In genomic region chrX:48540480-48540879, GRCh38 we compare ENCODE assay signal across 6 cellular contexts. TPM values are rescaled to one million over a fixed set of nuclear protein-coding genes. Genes with fewer than 3 reads are reported as not detected.
DNase-seq lines count a peak whose midpoint lies in the region; ATAC-seq and TF ChIP-seq lines count a peak whose summit lies in the region.

No MANE protein-coding gene starts in this region.

- H3K27ac ChIP-seq in SK-N-SH (ENCODE audit: low read depth in 2 of 2, low read length in 1 of 2), result no peak overlapping the region

- no peak for TF ChIP-seq RAD21 in SK-N-SH (IDR thresholded peaks at IDR 0.05; ENCODE audit: low read length)

- no peak overlapping the region for H2AFZ ChIP-seq in SK-N-SH (ENCODE audit: low read depth)

- H3K4me1 Mint-ChIP-seq in stimulated activated naive B cell treated with anti-CD40 and anti-IgM and Interleukin-4, amounts not matched to agents 10 μg/mL and 1 μg/mL and 100 μg/mL, for 72 hours, result peaks cover 12 to 20% of the 10 kb centered on the region in 2 donors

- no peaks in the 10 kb centered on the region for H3K9me3 ChIP-seq in SK-N-SH
- no peaks in the 10 kb centered on the region for H3K9me3 ChIP-seq in endocrine pancreas (ENCODE audit: control insufficient read depth, low read length)

- H3K9ac ChIP-seq in SK-N-SH (no peak overlapping the region), endocrine pancreas (ENCODE audit: control insufficient read depth, insufficient read depth, low read length) (no peak overlapping the region)

- CTCF ChIA-PET in SK-N-SH (lab: Yijun Ruan, JAX), result interaction anchor here (0.9 to 1.7 kb wide), 2 partner anchors 10 to 35 kb away, joined by 3 to 4 read pairs; no protein-coding TSS in a partner anchor

- POLR2A ChIA-PET in SK-N-SH (lab: Yijun Ruan, JAX), result interaction anchor here (0.9 to 1.0 kb wide), 3 partner anchors 26 to 73 kb away, joined by 3 to 7 read pairs (median 4); partner anchors contain the start of gene RBM3

- H3K27me3 Mint-ChIP-seq in stimulated activated naive B cell treated with anti-CD40 and anti-IgM and Interleukin-4, amounts not matched to agents 10 μg/mL and 1 μg/mL and 100 μg/mL, for 72 hours, result no peaks in the 10 kb centered on the region

- H3K36me3 ChIP-seq in SK-N-SH (replicated peaks in 1 of 2; ENCODE audit: control insufficient read depth in 1 of 2, insufficient read depth in 2 of 2, low read length in 1 of 2), result peaks cover 0 to 2% of the 10 kb centered on the region in 2 experiments
- H3K36me3 ChIP-seq in endocrine pancreas (ENCODE audit: control insufficient read depth, insufficient read depth, low read length), result no peaks in the 10 kb centered on the region

- H3K36me3 Mint-ChIP-seq in stimulated activated naive B cell treated with anti-CD40 and anti-IgM and Interleukin-4, amounts not matched to agents 10 μg/mL and 1 μg/mL and 100 μg/mL, for 72 hours, result peaks cover 8 to 11% of the 10 kb centered on the region in 2 donors

- ATAC-seq in SK-N-SH treated with all-trans-retinoic acid at 6 μM for 48 hours (no peak), HG03045 (IDR thresholded peaks at IDR 0.05; ENCODE audit: unreplicated experiment) (no peak)
- no peak for ATAC-seq in stimulated activated naive B cell treated with anti-CD40 and anti-IgM and Interleukin-4, amounts not matched to agents 10 μg/mL and 1 μg/mL and 100 μg/mL, for 72 hours (replicated peaks)

- H3K4me1 ChIP-seq in SK-N-SH (ENCODE audit: control insufficient read depth in 1 of 2, insufficient read depth in 2 of 2, low read depth in 1 of 2, low read length in 1 of 2) (peaks cover 0 to 6% of the 10 kb centered on the region in 2 experiments; a peak in 1 of 4 replicates), endocrine pancreas (ENCODE audit: control insufficient read depth, insufficient read depth, low read length) (no peaks in the 10 kb centered on the region)

- peak overlapping the region; percentile 83 to 90 for H3K4me3 Mint-ChIP-seq in stimulated activated naive B cell treated with anti-CD40 and anti-IgM and Interleukin-4, amounts not matched to agents 10 μg/mL and 1 μg/mL and 100 μg/mL, for 72 hours

- H3K9me2 ChIP-seq in SK-N-SH, result no peaks in the 10 kb centered on the region

- H3K9me3 Mint-ChIP-seq in stimulated activated naive B cell treated with anti-CD40 and anti-IgM and Interleukin-4, amounts not matched to agents 10 μg/mL and 1 μg/mL and 100 μg/mL, for 72 hours, result no peaks in the 10 kb centered on the region

- H3K4me2 ChIP-seq in SK-N-SH, result peak overlapping the region; percentile 46

- no peaks in the 10 kb centered on the region for H4K20me1 ChIP-seq in SK-N-SH (ENCODE audit: insufficient read depth)

- no peak for TF ChIP-seq EP300 in SK-N-SH (IDR thresholded peaks at IDR 0.05; ENCODE audit: borderline replicate concordance in 1 of 2, low read depth in 1 of 2, low read length in 1 of 2)

- no peak for DNase-seq in SK-N-SH
- no peak for DNase-seq in stimulated activated naive B cell treated with anti-CD40 and anti-IgM and Interleukin-4, amounts not matched to agents 10 μg/mL and 1 μg/mL and 100 μg/mL, for 72 hours
- no peak for DNase-seq in retina

- peaks cover 17% of the 10 kb centered on the region; the same call in 1 of the 2 replicates for H3K79me2 ChIP-seq in SK-N-SH (ENCODE audit: insufficient read depth)

- peaks cover under 1% of the 10 kb centered on the region for H3F3A ChIP-seq in SK-N-SH (replicated peaks; ENCODE audit: insufficient read depth)

- TF ChIP-seq CTCF in SK-N-SH (IDR thresholded peaks at IDR 0.05), result no peak

- peak overlapping the region; percentile 53 to 62 for H3K4me3 ChIP-seq in SK-N-SH (ENCODE audit: low read depth in 2 of 2, low read length in 1 of 2)
- H3K4me3 ChIP-seq in endocrine pancreas (ENCODE audit: control insufficient read depth, insufficient read depth, low read length), result peak overlapping the region; percentile 49

- H3K27me3 ChIP-seq in SK-N-SH (ENCODE audit: insufficient read depth), result no peaks in the 10 kb centered on the region
- no peaks in the 10 kb centered on the region for H3K27me3 ChIP-seq in endocrine pancreas (ENCODE audit: control insufficient read depth, insufficient read depth, low read length)

- WGBS in SK-N-SH (ENCODE audit: low lambda C conversion rate), result 60% methylated on average over 7 of the region's 7 CpGs

- peak overlapping the region; percentile 95 for H3K27ac Mint-ChIP-seq in stimulated activated naive B cell treated with anti-CD40 and anti-IgM and Interleukin-4, amounts not matched to agents 10 μg/mL and 1 μg/mL and 100 μg/mL, for 72 hours

TF ChIP-seq in SK-N-SH, 30 proteins besides CTCF, POLR2A, EP300 and RAD21 (continues in another document):
- TF ChIP-seq ZBTB33 (IDR thresholded peaks at IDR 0.05; ENCODE audit: borderline replicate concordance, low read depth) (no peak), PBX3 (IDR thresholded peaks at IDR 0.05) (no peak), RXRA (IDR thresholded peaks at IDR 0.05; ENCODE audit: borderline replicate concordance, low read depth) (no peak)

TF ChIP-seq in SK-N-SH treated with all-trans-retinoic acid at 6 μM for 48 hours, 23 proteins besides CTCF, POLR2A, EP300 and RAD21 (continues in another document):
- TF ChIP-seq ZNF8 (CRISPR knock-in tag; IDR thresholded peaks at IDR 0.05) (no peak), TCF4 (CRISPR knock-in tag; IDR thresholded peaks at IDR 0.05; ENCODE audit: borderline replicate concordance) (no peak), ARNTL (CRISPR knock-in tag; IDR thresholded peaks at IDR 0.05; ENCODE audit: borderline replicate concordance, low read depth) (no peak), GLIS3 (CRISPR knock-in tag; IDR thresholded peaks at IDR 0.05) (no peak), ZFP3 (CRISPR knock-in tag; IDR thresholded peaks at IDR 0.05) (no peak), ZC3H10 (CRISPR knock-in tag; IDR thresholded peaks at IDR 0.05) (no peak), ZNF70 (CRISPR knock-in tag; IDR thresholded peaks at IDR 0.05) (no peak), SNAI2 (CRISPR knock-in tag; IDR thresholded peaks at IDR 0.05) (no peak), POU6F1 (CRISPR knock-in tag; IDR thresholded peaks at IDR 0.05; ENCODE audit: borderline replicate concordance, low read depth) (no peak), RARB (CRISPR knock-in tag; IDR thresholded peaks at IDR 0.05) (no peak), TSHZ2 (CRISPR knock-in tag; IDR thresholded peaks at IDR 0.05) (no peak), ISL1 (CRISPR knock-in tag; IDR thresholded peaks at IDR 0.05) (no peak), OSR1 (CRISPR knock-in tag; IDR thresholded peaks at IDR 0.05) (no peak), ZFP30 (CRISPR knock-in tag; IDR thresholded peaks at IDR 0.05) (no peak), ESRRG (CRISPR knock-in tag; IDR thresholded peaks at IDR 0.05) (no peak), CSDC2 (CRISPR knock-in tag; IDR thresholded peaks at IDR 0.05) (no peak), PPARA (CRISPR knock-in tag; IDR thresholded peaks at IDR 0.05; ENCODE audit: borderline replicate concordance) (no peak)

RNA-seq across cellular contexts. Expression of gene TBC1D25, which starts 1.0 kb away (rescaled TPM):
- 11.8 and 18.4 TPM in 2 replicates for polyA plus RNA-seq in SK-N-SH (2012; rRNA removed)
- 8.1 and 12.3 TPM in 2 replicates for polyA plus RNA-seq in SK-N-SH (2012; cell fraction: cytosol; rRNA removed)
- polyA plus RNA-seq in SK-N-SH (2012; cell fraction: nucleus; rRNA removed), result 17.5 and 23.2 TPM in 2 replicates

RNA-seq across cellular contexts. Expression of gene EBP, which starts 18.9 kb away (rescaled TPM):
- 28.9 and 30.2 TPM in 2 replicates for polyA plus RNA-seq in SK-N-SH (2012; rRNA removed)
- 13.0 and 21.4 TPM in 2 replicates for polyA plus RNA-seq in SK-N-SH (2012; cell fraction: cytosol; rRNA removed)
- 30.5 and 35.9 TPM in 2 replicates for polyA plus RNA-seq in SK-N-SH (2012; cell fraction: nucleus; rRNA removed)

RNA-seq across cellular contexts. Expression of gene PORCN, which starts 31.7 kb away (rescaled TPM):
- 10.6 and 11.0 TPM in 2 replicates for polyA plus RNA-seq in SK-N-SH (2012; rRNA removed)
- 4.7 and 7.9 TPM in 2 replicates for polyA plus RNA-seq in SK-N-SH (2012; cell fraction: cytosol; rRNA removed)
- 15.1 and 17.2 TPM in 2 replicates for polyA plus RNA-seq in SK-N-SH (2012; cell fraction: nucleus; rRNA removed)

RNA-seq across cellular contexts. Expression of gene RBM3, which starts 33.8 kb away (rescaled TPM):
- 183 and 222 TPM in 2 replicates for polyA plus RNA-seq in SK-N-SH (2012; rRNA removed)
- 199 and 242 TPM in 2 replicates for polyA plus RNA-seq in SK-N-SH (2012; cell fraction: cytosol; rRNA removed)
- polyA plus RNA-seq in SK-N-SH (2012; cell fraction: nucleus; rRNA removed), result 192 and 277 TPM in 2 replicates

RNA-seq across cellular contexts. Expression of gene WDR13, which starts 56.8 kb away (rescaled TPM):
- polyA plus RNA-seq in SK-N-SH (2012; rRNA removed), result 58.0 and 101 TPM in 2 replicates
- polyA plus RNA-seq in SK-N-SH (2012; cell fraction: cytosol; rRNA removed), result 30.9 and 62.0 TPM in 2 replicates
- polyA plus RNA-seq in SK-N-SH (2012; cell fraction: nucleus; rRNA removed), result 223 and 292 TPM in 2 replicates
